8 cellular contexts compared by ENCODE assay signal in genomic region chr21:33542640-33543504, GRCh38. TPM values are rescaled to one million over a fixed set of nuclear protein-coding genes. Genes with fewer than 3 reads are reported as not detected.
DNase-seq lines count a peak whose midpoint lies in the region; ATAC-seq and TF ChIP-seq lines count a peak whose summit lies in the region.

Gene SON, plus strand, starts transcription at chr21:33543038. Its CDS starts 55 bp downstream, at chr21:33543093.

- peak within 1 kb of the TSS; percentile 99 for H3K4me3 Mint-ChIP-seq in activated T-helper 17 cell treated with anti-CD3 and anti-CD28 coated beads, Interleukin-2, amount 50 U/mL, for 72 hours
- H3K4me3 Mint-ChIP-seq in naive B cell, result peak within 1 kb of the TSS; percentile 91 to 100 (median 99)
- H3K4me3 Mint-ChIP-seq in stimulated activated memory B cell treated with anti-CD40 and anti-IgM and Interleukin-4, amounts not matched to agents 10 μg/mL and 1 μg/mL and 100 μg/mL, for 72 hours, result peak within 1 kb of the TSS; percentile 98

- POLR2A ChIA-PET in RWPE1 (lab: Yijun Ruan, JAX; ENCODE audit: low non-redundant PET), result interaction anchor here (0.6 to 0.7 kb wide), 2 partner anchors 31 to 46 kb away, joined by 3 to 5 read pairs; partner anchors contain the start of gene DONSON

- no peaks in the 10 kb centered on the region for H3K27me3 Mint-ChIP-seq in activated T-helper 17 cell treated with anti-CD3 and anti-CD28 coated beads, Interleukin-2, amount 50 U/mL, for 72 hours
- H3K27me3 Mint-ChIP-seq in naive B cell, result no peaks in the 10 kb centered on the region
- H3K27me3 Mint-ChIP-seq in stimulated activated memory B cell treated with anti-CD40 and anti-IgM and Interleukin-4, amounts not matched to agents 10 μg/mL and 1 μg/mL and 100 μg/mL, for 72 hours, result no peaks in the 10 kb centered on the region

- H3K36me3 Mint-ChIP-seq in activated T-helper 17 cell treated with anti-CD3 and anti-CD28 coated beads, Interleukin-2, amount 50 U/mL, for 72 hours (ENCODE audit: low read depth), result peaks cover 86% of the 10 kb centered on the region
- H3K36me3 Mint-ChIP-seq in naive B cell, result peaks cover 0 to 14% of the 10 kb centered on the region in 2 donors
- peaks cover 6% of the 10 kb centered on the region for H3K36me3 Mint-ChIP-seq in stimulated activated memory B cell treated with anti-CD40 and anti-IgM and Interleukin-4, amounts not matched to agents 10 μg/mL and 1 μg/mL and 100 μg/mL, for 72 hours

- ATAC-seq in activated T-helper 17 cell treated with anti-CD3 and anti-CD28 coated beads, Interleukin-2, amount 50 U/mL, for 72 hours (replicated peaks), result peak; percentile 96
- peak; percentile 82 to 86 for ATAC-seq in naive B cell (ENCODE audit: low read depth in 2 of 2)
- peak; percentile 99 for ATAC-seq in stimulated activated memory B cell treated with anti-CD40 and anti-IgM and Interleukin-4, amounts not matched to agents 10 μg/mL and 1 μg/mL and 100 μg/mL, for 72 hours

- peak within 1 kb of the TSS; percentile 100 for H3K27ac Mint-ChIP-seq in activated T-helper 17 cell treated with anti-CD3 and anti-CD28 coated beads, Interleukin-2, amount 50 U/mL, for 72 hours
- H3K27ac Mint-ChIP-seq in naive B cell, result peak within 1 kb of the TSS; percentile 98 to 100 (median 100)
- peak within 1 kb of the TSS; percentile 97 for H3K27ac Mint-ChIP-seq in stimulated activated memory B cell treated with anti-CD40 and anti-IgM and Interleukin-4, amounts not matched to agents 10 μg/mL and 1 μg/mL and 100 μg/mL, for 72 hours

- H3K4me1 Mint-ChIP-seq in activated T-helper 17 cell treated with anti-CD3 and anti-CD28 coated beads, Interleukin-2, amount 50 U/mL, for 72 hours, result peaks cover 15% of the 10 kb centered on the region
- peaks cover 23 to 49% (median 46%) of the 10 kb centered on the region in 3 donors for H3K4me1 Mint-ChIP-seq in naive B cell
- peaks cover 33% of the 10 kb centered on the region for H3K4me1 Mint-ChIP-seq in stimulated activated memory B cell treated with anti-CD40 and anti-IgM and Interleukin-4, amounts not matched to agents 10 μg/mL and 1 μg/mL and 100 μg/mL, for 72 hours

- DNase-seq in Daoy (ENCODE audit: low read depth) (peak; percentile 100), GOT3 (lab: John Stamatoyannopoulos, UW) (peak; percentile 88), LNCaP clone FGC (ENCODE audit: low read depth) (peak; percentile 97), RWPE1 (ENCODE audit: low spot score) (peak; percentile 97), fibroblast of gingiva (ENCODE audit: low read depth) (peak; percentile 99), naive B cell (peak; percentile 98)

- H3K4me3 ChIP-seq in LNCaP clone FGC (ENCODE audit: low read depth, low read length), result peak within 1 kb of the TSS; percentile 69

- no peaks in the 10 kb centered on the region for H3K9me3 Mint-ChIP-seq in activated T-helper 17 cell treated with anti-CD3 and anti-CD28 coated beads, Interleukin-2, amount 50 U/mL, for 72 hours
- H3K9me3 Mint-ChIP-seq in naive B cell, result no peaks in the 10 kb centered on the region
- H3K9me3 Mint-ChIP-seq in stimulated activated memory B cell treated with anti-CD40 and anti-IgM and Interleukin-4, amounts not matched to agents 10 μg/mL and 1 μg/mL and 100 μg/mL, for 72 hours, result no peaks in the 10 kb centered on the region

- CTCF ChIA-PET in RWPE1 (lab: Yijun Ruan, JAX), result interaction anchor here (0.7 kb wide), 1 partner anchor 293 kb away, joined by 3 read pairs; no protein-coding TSS in a partner anchor

- peak within 1 kb of the TSS; percentile 98 for H3K27ac ChIP-seq in RWPE1

- no peak for TF ChIP-seq CTCF in LNCaP clone FGC (IDR thresholded peaks at IDR 0.05; ENCODE audit: control insufficient read depth, extremely low read depth, insufficient read depth)
- TF ChIP-seq CTCF in RWPE1 (conservative IDR thresholded peaks at IDR 0.05; ENCODE audit: low read depth), result no peak

RNA-seq across cellular contexts. Expression of gene SON, which starts in this region (rescaled TPM):
- total RNA-seq in Daoy (2014; rRNA removed; shearing (Covaris generic)), result 81.9 and 205 TPM in 2 replicates
- total RNA-seq in activated T-helper 17 cell treated with anti-CD3 and anti-CD28 coated beads, Interleukin-2, amount 50 U/mL, for 72 hours, result 100 to 1,000 TPM; 242 to 282 TPM
- polyA plus RNA-seq in naive B cell (ENCODE audit: low read depth in 6 of 6), result 100 to 1,000 TPM; 411 to 679 (median 522) TPM

Comparison
In these comparisons a context has a peak if more than half of its experiments do, and no peak if none do; other contexts are left out.
1. Peak in every context shown above with its lines: DNase-seq, ATAC-seq, H3K4me3 ChIP-seq and H3K27ac ChIP-seq.